ENCODE assay signal across 8 cellular contexts in genomic region chr19:57746580-57747471, GRCh38. TPM values are rescaled to one million over a fixed set of nuclear protein-coding genes. Genes with fewer than 3 reads are reported as not detected.
DNase-seq lines count a peak whose midpoint lies in the region; ATAC-seq and TF ChIP-seq lines count a peak whose summit lies in the region.

Gene ZNF776, plus strand, starts transcription at chr19:57746815. Its CDS starts 244 bp downstream, at chr19:57747059.

- peak; percentile 99 for ATAC-seq in RWPE2 (ENCODE audit: low read depth)

- peaks cover 10% of the 10 kb centered on the region for H3K27me3 Mint-ChIP-seq in nephron progenitor cell (ENCODE audit: low read depth, poor library complexity)
- H3K27me3 Mint-ChIP-seq in stimulated activated naive CD8-positive, alpha-beta T cell treated with anti-CD3 and anti-CD28 coated beads, Interleukin-15, Interleukin-2, amounts not matched to agents 100 ng/mL and 50 ng/mL, for 24 hours, result no peaks in the 10 kb centered on the region

- H3K27ac ChIP-seq in RWPE2 (ENCODE audit: poor library complexity, severe bottlenecking), result peak within 1 kb of the TSS; percentile 40

- no peaks in the 10 kb centered on the region for H3K4me1 ChIP-seq in RWPE2 (ENCODE audit: insufficient read depth, poor library complexity, severe bottlenecking)

- peaks cover 69% of the 10 kb centered on the region for H3K9me3 Mint-ChIP-seq in nephron progenitor cell
- H3K9me3 Mint-ChIP-seq in stimulated activated naive CD8-positive, alpha-beta T cell treated with anti-CD3 and anti-CD28 coated beads, Interleukin-15, Interleukin-2, amounts not matched to agents 100 ng/mL and 50 ng/mL, for 24 hours, result peaks cover 27% of the 10 kb centered on the region

- peak within 1 kb of the TSS; percentile 97 for H3K27ac Mint-ChIP-seq in nephron progenitor cell
- peak within 1 kb of the TSS; percentile 96 for H3K27ac Mint-ChIP-seq in stimulated activated naive CD8-positive, alpha-beta T cell treated with anti-CD3 and anti-CD28 coated beads, Interleukin-15, Interleukin-2, amounts not matched to agents 100 ng/mL and 50 ng/mL, for 24 hours

- peak; percentile 95 for DNase-seq in ELR (ENCODE audit: low read depth)
- peak; percentile 90 for DNase-seq in H4 (ENCODE audit: low spot score)
- peak; percentile 82 for DNase-seq in LNCaP clone FGC (ENCODE audit: low read depth)
- peak; percentile 70 for DNase-seq in RWPE2 (ENCODE audit: low spot score)
- DNase-seq in activated T-helper 9 cell treated with anti-CD3 and anti-CD28 coated beads, Interleukin-2, amount 50 U/mL, for 16 hours (ENCODE audit: low read depth), result peak; percentile 67
- peak; percentile 92 for DNase-seq in fibroblast of villous mesenchyme (ENCODE audit: low read depth)
- DNase-seq in nephron progenitor cell, result peak; percentile 73

- H3K4me1 Mint-ChIP-seq in nephron progenitor cell, result peaks cover 23% of the 10 kb centered on the region
- H3K4me1 Mint-ChIP-seq in stimulated activated naive CD8-positive, alpha-beta T cell treated with anti-CD3 and anti-CD28 coated beads, Interleukin-15, Interleukin-2, amounts not matched to agents 100 ng/mL and 50 ng/mL, for 24 hours (ENCODE audit: low read depth), result peaks cover 28% of the 10 kb centered on the region

- H3K27me3 ChIP-seq in RWPE2 (ENCODE audit: insufficient read depth, poor library complexity, severe bottlenecking), result no peaks in the 10 kb centered on the region

- H3K9me3 ChIP-seq in RWPE2 (ENCODE audit: severe bottlenecking), result no peaks in the 10 kb centered on the region

- peaks cover 37% of the 10 kb centered on the region for H3K36me3 ChIP-seq in RWPE2 (ENCODE audit: low read depth)

- H3K36me3 Mint-ChIP-seq in nephron progenitor cell (ENCODE audit: low read depth), result peaks cover 59% of the 10 kb centered on the region
- peaks cover 46% of the 10 kb centered on the region for H3K36me3 Mint-ChIP-seq in stimulated activated naive CD8-positive, alpha-beta T cell treated with anti-CD3 and anti-CD28 coated beads, Interleukin-15, Interleukin-2, amounts not matched to agents 100 ng/mL and 50 ng/mL, for 24 hours (ENCODE audit: low read depth)

- H3K4me3 ChIP-seq in LNCaP clone FGC (ENCODE audit: low read depth, low read length) (peak within 1 kb of the TSS; percentile 95), RWPE2 (ENCODE audit: severe bottlenecking) (peak within 1 kb of the TSS; percentile 63), fibroblast of villous mesenchyme (ENCODE audit: low read depth, low read length) (peak within 1 kb of the TSS; percentile 95)

- TF ChIP-seq CTCF in LNCaP clone FGC (IDR thresholded peaks at IDR 0.05; ENCODE audit: control insufficient read depth, extremely low read depth, insufficient read depth) (no peak), RWPE2 (IDR thresholded peaks at IDR 0.05; ENCODE audit: poor library complexity, severe bottlenecking) (no peak), fibroblast of villous mesenchyme (IDR thresholded peaks at IDR 0.05; ENCODE audit: insufficient read depth, low read depth, low read length) (no peak), nephron progenitor cell (IDR thresholded peaks at IDR 0.05) (no peak)

- H3K4me3 Mint-ChIP-seq in nephron progenitor cell, result peak within 1 kb of the TSS; percentile 95
- H3K4me3 Mint-ChIP-seq in stimulated activated naive CD8-positive, alpha-beta T cell treated with anti-CD3 and anti-CD28 coated beads, Interleukin-15, Interleukin-2, amounts not matched to agents 100 ng/mL and 50 ng/mL, for 24 hours, result peak within 1 kb of the TSS; percentile 93

RNA-seq across cellular contexts. Expression of gene ZNF776, which starts in this region (rescaled TPM):
- total RNA-seq in H4 (2014; rRNA removed; shearing (Covaris generic)), result 10.7 and 23.8 TPM in 2 replicates
- 11.9 and 14.7 TPM in 2 replicates for total RNA-seq in fibroblast of villous mesenchyme

Comparison
In these comparisons a context has a peak if more than half of its experiments do, and no peak if none do; other contexts are left out.
1. Peak in every context shown above with its lines: DNase-seq, ATAC-seq, H3K4me3 ChIP-seq and H3K27ac ChIP-seq.